Comparison of ENCODE assay signal across 27 cellular contexts in the genomic region with DNA sequence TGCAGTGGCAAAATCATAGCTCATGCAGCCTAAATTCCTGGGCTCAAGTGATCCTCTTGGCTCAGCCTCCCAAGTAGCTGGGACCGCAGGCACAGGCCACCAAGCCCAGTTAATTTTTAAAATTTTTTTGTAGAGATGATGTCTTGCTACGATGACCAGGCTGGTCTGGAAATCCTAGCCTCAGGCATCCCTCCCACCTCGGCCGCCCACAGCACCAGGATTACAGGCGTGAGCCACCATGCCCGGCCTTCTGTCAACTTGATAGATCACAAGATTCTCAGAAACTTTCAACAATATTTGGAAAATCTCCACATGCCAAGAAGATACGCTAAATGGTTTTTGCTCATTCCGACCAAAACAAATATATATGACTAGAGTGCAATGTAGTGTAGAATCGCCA.
"Had no signal": no experiment of that assay in that cellular context is flagged by ENCODE, and none has a peak within 500 bp of the region (broad histone marks: within the 10 kb centered on the region; RNA-seq: fewer than 3 reads in every experiment).

No MANE protein-coding gene starts in this region.

- H3K4me3 ChIP-seq: pancreas, prostate gland, right lobe of liver, suprapubic skin, testis, tibial artery, transverse colon, upper lobe of left lung, vagina had no signal

- ATAC-seq: naive thymus-derived CD8-positive, alpha-beta T cell; natural killer cell treated with Interleukin-12 subunit alpha and Interleukin-12 subunit beta and Interleukin-15 and Interleukin-18, amount 100 ng/mL, for 72 hours; pancreas; right cardiac atrium; right lobe of liver; stimulated activated effector memory CD8-positive, alpha-beta T cell treated with anti-CD3 and anti-CD28 coated beads, Interleukin-12 subunit alpha, Interleukin-12 subunit beta, amount 100 ng/mL, for 72 hours; stimulated activated naive B cell treated with anti-CD40 and anti-IgM and Interleukin-4, amounts not matched to agents 10 μg/mL and 1 μg/mL and 100 μg/mL, for 72 hours had no signal

- H3K27me3 Mint-ChIP-seq: naive thymus-derived CD8-positive, alpha-beta T cell; natural killer cell treated with Interleukin-12 subunit alpha and Interleukin-12 subunit beta and Interleukin-15 and Interleukin-18, amount 100 ng/mL, for 72 hours; stimulated activated naive B cell treated with anti-CD40 and anti-IgM and Interleukin-4, amounts not matched to agents 10 μg/mL and 1 μg/mL and 100 μg/mL, for 72 hours; stimulated activated naive CD8-positive, alpha-beta T cell treated with anti-CD3 and anti-CD28 coated beads, Interleukin-15, Interleukin-2, amounts not matched to agents 100 ng/mL and 50 ng/mL, for 24 hours had no signal

- H3K27ac Mint-ChIP-seq: naive thymus-derived CD8-positive, alpha-beta T cell; nephron progenitor cell; stimulated activated effector memory CD8-positive, alpha-beta T cell treated with anti-CD3 and anti-CD28 coated beads, Interleukin-12 subunit alpha, Interleukin-12 subunit beta, amount 100 ng/mL, for 72 hours; stimulated activated naive B cell treated with anti-CD40 and anti-IgM and Interleukin-4, amounts not matched to agents 10 μg/mL and 1 μg/mL and 100 μg/mL, for 72 hours; stimulated activated naive CD8-positive, alpha-beta T cell treated with anti-CD3 and anti-CD28 coated beads, Interleukin-15, Interleukin-2, amounts not matched to agents 100 ng/mL and 50 ng/mL, for 24 hours had no signal

- H3K36me3 ChIP-seq: neutrophil, pancreas, prostate gland, right lobe of liver, sigmoid colon, stomach, transverse colon, vagina had no signal

- H3K9me3 Mint-ChIP-seq: naive thymus-derived CD8-positive, alpha-beta T cell; natural killer cell treated with Interleukin-12 subunit alpha and Interleukin-12 subunit beta and Interleukin-15 and Interleukin-18, amount 100 ng/mL, for 72 hours; nephron progenitor cell; neural crest cell; stimulated activated effector memory CD8-positive, alpha-beta T cell treated with anti-CD3 and anti-CD28 coated beads, Interleukin-12 subunit alpha, Interleukin-12 subunit beta, amount 100 ng/mL, for 72 hours; stimulated activated naive B cell treated with anti-CD40 and anti-IgM and Interleukin-4, amounts not matched to agents 10 μg/mL and 1 μg/mL and 100 μg/mL, for 72 hours; stimulated activated naive CD8-positive, alpha-beta T cell treated with anti-CD3 and anti-CD28 coated beads, Interleukin-15, Interleukin-2, amounts not matched to agents 100 ng/mL and 50 ng/mL, for 24 hours had no signal

- DNase-seq: naive thymus-derived CD8-positive, alpha-beta T cell; nephron progenitor cell; nucleus accumbens; pancreas; right lobe of liver; sigmoid colon; small intestine; stimulated activated CD4-positive, alpha-beta T cell treated with anti-CD3 and anti-CD28 coated beads, Interleukin-15, amount 100 ng/mL, for 24 hours; stimulated activated CD4-positive, alpha-beta T cell treated with anti-CD3 and anti-CD28 coated beads, Interleukin-2, amount 100 ng/mL, for 24 hours; stimulated activated CD4-positive, alpha-beta T cell treated with anti-CD3 and anti-CD28 coated beads, Interleukin-2, amount 100 ng/mL, for 48 hours; stimulated activated CD4-positive, alpha-beta T cell treated with anti-CD3 and anti-CD28 coated beads, Interleukin-4, amount 100 ng/mL, for 24 hours; stimulated activated naive B cell treated with anti-CD40 and anti-IgM and Interleukin-4, amounts not matched to agents 10 μg/mL and 1 μg/mL and 100 μg/mL, for 72 hours; stimulated activated naive CD4-positive, alpha-beta T cell treated with Interleukin-2 at 50 U/mL for 16 hours; stomach; testis; tibial artery; transverse colon; upper lobe of left lung had no signal

- H3K9me3 ChIP-seq: neutrophil, pancreas, prostate gland, right lobe of liver, sigmoid colon, stomach, suprapubic skin, testis, tibial artery, transverse colon, upper lobe of left lung, vagina had no signal

- H3K36me3 Mint-ChIP-seq: natural killer cell treated with Interleukin-12 subunit alpha and Interleukin-12 subunit beta and Interleukin-15 and Interleukin-18, amount 100 ng/mL, for 72 hours; stimulated activated effector memory CD8-positive, alpha-beta T cell treated with anti-CD3 and anti-CD28 coated beads, Interleukin-12 subunit alpha, Interleukin-12 subunit beta, amount 100 ng/mL, for 72 hours had no signal

- H3K27me3 ChIP-seq: neutrophil, pancreas, right lobe of liver, sigmoid colon, stomach, suprapubic skin, testis, tibial artery, transverse colon, upper lobe of left lung, vagina had no signal

- H3K4me3 Mint-ChIP-seq: naive thymus-derived CD8-positive, alpha-beta T cell; natural killer cell treated with Interleukin-12 subunit alpha and Interleukin-12 subunit beta and Interleukin-15 and Interleukin-18, amount 100 ng/mL, for 72 hours; nephron progenitor cell; neural crest cell; stimulated activated effector memory CD8-positive, alpha-beta T cell treated with anti-CD3 and anti-CD28 coated beads, Interleukin-12 subunit alpha, Interleukin-12 subunit beta, amount 100 ng/mL, for 72 hours; stimulated activated naive B cell treated with anti-CD40 and anti-IgM and Interleukin-4, amounts not matched to agents 10 μg/mL and 1 μg/mL and 100 μg/mL, for 72 hours; stimulated activated naive CD8-positive, alpha-beta T cell treated with anti-CD3 and anti-CD28 coated beads, Interleukin-15, Interleukin-2, amounts not matched to agents 100 ng/mL and 50 ng/mL, for 24 hours had no signal

- H3K4me1 ChIP-seq: pancreas, prostate gland, right lobe of liver, suprapubic skin, vagina had no signal

- H3K27ac ChIP-seq: neutrophil, pancreas, prostate gland, right lobe of liver, suprapubic skin, testis, tibial artery, upper lobe of left lung, vagina had no signal

- H3K4me1 Mint-ChIP-seq: stimulated activated naive B cell treated with anti-CD40 and anti-IgM and Interleukin-4, amounts not matched to agents 10 μg/mL and 1 μg/mL and 100 μg/mL, for 72 hours had no signal
